8 cellular contexts compared by ENCODE assay signal in genomic region chr22:31496735-31497146, GRCh38. TPM values are rescaled to one million over a fixed set of nuclear protein-coding genes. Genes with fewer than 3 reads are reported as not detected.
DNase-seq lines count a peak whose midpoint lies in the region; ATAC-seq and TF ChIP-seq lines count a peak whose summit lies in the region.

No MANE protein-coding gene starts in this region.

- ATAC-seq in GM19463 (IDR thresholded peaks at IDR 0.05; ENCODE audit: unreplicated experiment): peak; percentile 14

- in situ Hi-C loops in ACHN (cut with HindIII; ENCODE audit: low pct_ligation_motif_present, low pct_unique_long_range_greater_than_20kb, low sequenced_read_pairs): no loop called here

- CTCF ChIA-PET in GM10248 (lab: Yijun Ruan, JAX): interaction anchor here (1.0 kb wide), 1 partner anchor 14 kb away, joined by 3 read pairs; no protein-coding TSS in a partner anchor

- peak overlapping the region; percentile 89 for H3K4me3 ChIP-seq in fibroblast of mammary gland (ENCODE audit: control insufficient read depth, low read depth, low read length)

- POLR2A ChIA-PET in GM10248 (lab: Yijun Ruan, JAX): interaction anchor here (0.7 kb wide), 1 partner anchor 41 kb away, joined by 3 read pairs; no protein-coding TSS in a partner anchor

- DNase-seq in ACHN (peak; percentile 12), KG1 (lab: John Stamatoyannopoulos, UW) (peak; percentile 55), activated T-cell treated with anti-CD3 and anti-CD28 coated beads for 4 hours (peak; percentile 20), fibroblast of mammary gland (ENCODE audit: low read depth) (no peak), occipital lobe (lab: John Stamatoyannopoulos, UW) (peak; percentile 23), GM10248 (ENCODE audit: extremely low spot score) (no peak), GM19240 (ENCODE audit: insufficient read length, low spot score) (no peak)

- TF ChIP-seq CTCF in fibroblast of mammary gland (conservative IDR thresholded peaks at IDR 0.05; ENCODE audit: control insufficient read depth, insufficient read depth, low read depth, low read length) (no peak), GM10248 (IDR thresholded peaks at IDR 0.05; ENCODE audit: control extremely low read depth, extremely low read depth, low read depth, missing control alignments) (no peak)

RNA-seq across cellular contexts. Expression of gene SFI1, which starts 0.4 kb away (rescaled TPM):
- 15.1 TPM for total RNA-seq in occipital lobe

RNA-seq across cellular contexts. Expression of gene EIF4ENIF1, which starts 7.1 kb away (rescaled TPM):
- total RNA-seq in occipital lobe: 19.8 TPM

Comparison
In these comparisons a context has a peak if more than half of its experiments do, and no peak if none do; other contexts are left out.
1. DNase-seq: peak in ACHN (single experiment), KG1 (single experiment), activated T-cell treated with anti-CD3 and anti-CD28 coated beads for 4 hours (single experiment) and occipital lobe (single experiment); none in fibroblast of mammary gland (single experiment), GM10248 (single experiment) and GM19240 (single experiment).